ENCODE assay signal across 20 cellular contexts in genomic region chr1:66248746-66249145, GRCh38.
DNase-seq lines count a peak whose midpoint lies in the region; ATAC-seq and TF ChIP-seq lines count a peak whose summit lies in the region.
"Had no signal": no experiment of that assay in that cellular context is flagged by ENCODE, and none has a peak within 500 bp of the region (broad histone marks: within the 10 kb centered on the region; RNA-seq: fewer than 3 reads in every experiment).

No MANE protein-coding gene starts in this region.

- H3K79me1 ChIP-seq in neuronal stem cell (ENCODE audit: low read depth, low read length): no peaks in the 10 kb centered on the region

- H3K4me1 ChIP-seq in tibial artery (peaks cover 0 to 20% (median 9%) of the 10 kb centered on the region in 4 donors), neuronal stem cell (ENCODE audit: control insufficient read depth in 2 of 2, insufficient read depth in 1 of 2, low read depth in 1 of 2, low read length in 2 of 2) (peaks cover 2 to 4% of the 10 kb centered on the region in 2 donors)
- H3K4me1 ChIP-seq: adrenal gland had no signal

- no peak overlapping the region for H3K14ac ChIP-seq in neuronal stem cell (ENCODE audit: low read length)

- peaks cover 63% of the 10 kb centered on the region for H3K4me1 Mint-ChIP-seq in activated CD8-positive, alpha-beta memory T cell treated with anti-CD3 and anti-CD28 coated beads, Interleukin-2, amount 10 ng/mL, durations not matched to agents 7 days and 5 days

- H2BK12ac ChIP-seq in neuronal stem cell (ENCODE audit: low read length): no peak overlapping the region

- H3K9me3 ChIP-seq in tibial artery: no peaks in the 10 kb centered on the region
- H3K9me3 ChIP-seq in neuronal stem cell (replicated peaks in 1 of 2; ENCODE audit: control insufficient read depth in 2 of 2, insufficient read depth in 1 of 2, low read depth in 1 of 2, low read length in 2 of 2): no peaks in the 10 kb centered on the region
- H3K9me3 ChIP-seq: adrenal gland, sigmoid colon, upper lobe of left lung had no signal

- H3K4me3 ChIP-seq in fibroblast of mammary gland (ENCODE audit: control insufficient read depth, low read depth, low read length): no peak overlapping the region
- H3K4me3 ChIP-seq in tibial artery: no peak overlapping the region
- no peak overlapping the region for H3K4me3 ChIP-seq in neuronal stem cell (ENCODE audit: low read length in 2 of 2)
- H3K4me3 ChIP-seq: adrenal gland, cardiac muscle cell, lung, sigmoid colon, upper lobe of left lung had no signal

- H3K27ac ChIP-seq in tibial artery (peak overlapping the region; percentile 30 to 55), neuronal stem cell (replicated peaks; ENCODE audit: low read length) (no peak overlapping the region)
- H3K27ac ChIP-seq: cardiac muscle cell, sigmoid colon, upper lobe of left lung had no signal

- H2AFZ ChIP-seq in neuronal stem cell (ENCODE audit: low read length): no peak overlapping the region

- H4K91ac ChIP-seq in neuronal stem cell (ENCODE audit: low read depth, low read length, poor library complexity): no peak overlapping the region

- no peak overlapping the region for H2BK5ac ChIP-seq in neuronal stem cell (ENCODE audit: low read length)

- no CpG with 5 or more reads among the region's 1 CpG for WGBS in neuronal stem cell (ENCODE audit: extremely low coverage in 2 of 2, insufficient read length in 2 of 2, insufficient replicate concordance in 1 of 2), 2 donors

- in situ Hi-C loops in SK-MEL-5 (cut with HindIII; ENCODE audit: low pct_unique_long_range_greater_than_20kb, low sequenced_read_pairs): loop anchor here (25.0 kb wide), 1 partner anchor 189 kb away; no protein-coding TSS in a partner anchor

- H3K4me2 ChIP-seq in neuronal stem cell (ENCODE audit: insufficient read depth, low read length, poor library complexity, severe bottlenecking): no peak overlapping the region

- no peaks in the 10 kb centered on the region for H3K36me3 Mint-ChIP-seq in activated CD8-positive, alpha-beta memory T cell treated with anti-CD3 and anti-CD28 coated beads, Interleukin-2, amount 10 ng/mL, durations not matched to agents 7 days and 5 days

- H3K18ac ChIP-seq in neuronal stem cell (ENCODE audit: low read length): no peak overlapping the region

- H3K23ac ChIP-seq in neuronal stem cell (ENCODE audit: low read depth, low read length, poor library complexity): no peak overlapping the region

- H3K27me3 Mint-ChIP-seq in activated CD8-positive, alpha-beta memory T cell treated with anti-CD3 and anti-CD28 coated beads, Interleukin-2, amount 10 ng/mL, durations not matched to agents 7 days and 5 days: no peaks in the 10 kb centered on the region

- no peak overlapping the region for H2AK5ac ChIP-seq in neuronal stem cell (ENCODE audit: low read depth, low read length)

- CTCF ChIA-PET in activated CD8-positive, alpha-beta memory T cell treated with anti-CD3 and anti-CD28 coated beads, Interleukin-2, amount 10 ng/mL, durations not matched to agents 7 days and 5 days (lab: Charles Lee): interaction anchor here (0.7 to 20.4 kb wide), 10 partner anchors 27 to 286 kb away, joined by 3 to 406 read pairs (median 8); no protein-coding TSS in a partner anchor

- H3K27me3 ChIP-seq in tibial artery: no peaks in the 10 kb centered on the region
- H3K27me3 ChIP-seq in neuronal stem cell (ENCODE audit: control insufficient read depth in 3 of 3, insufficient read depth in 3 of 3, low read depth in 1 of 3, low read length in 3 of 3): no peaks in the 10 kb centered on the region
- H3K27me3 ChIP-seq: adrenal gland, cardiac muscle cell, sigmoid colon, upper lobe of left lung had no signal

- no peak overlapping the region for H3K4ac ChIP-seq in neuronal stem cell (ENCODE audit: low read length)

- intact Hi-C loops in tibial artery (cut with DNase I; ENCODE audit: low total_unique reads): loop anchor here (5.0 kb wide), 1 partner anchor 49 kb away; no protein-coding TSS in a partner anchor

- no peak for ATAC-seq in activated CD8-positive, alpha-beta memory T cell treated with anti-CD3 and anti-CD28 coated beads, Interleukin-2, amount 10 ng/mL, durations not matched to agents 7 days and 5 days

- peak overlapping the region; percentile 14 for H3K4me3 Mint-ChIP-seq in activated CD8-positive, alpha-beta memory T cell treated with anti-CD3 and anti-CD28 coated beads, Interleukin-2, amount 10 ng/mL, durations not matched to agents 7 days and 5 days

- DNase-seq in activated CD8-positive, alpha-beta memory T cell treated with anti-CD3 and anti-CD28 coated beads, Interleukin-2, amount 10 ng/mL, durations not matched to agents 7 days and 5 days: no peak
- DNase-seq in activated CD8-positive, alpha-beta memory T cell treated with anti-CD3 and anti-CD28 coated beads, Interleukin-2, amount 50 U/mL, for 48 hours: no peak
- DNase-seq in SK-MEL-5 (ENCODE audit: low read depth, low spot score): peak; percentile 49
- DNase-seq in fibroblast of mammary gland (ENCODE audit: low read depth): peak; percentile 54
- DNase-seq in tibial artery: peak in 1 of 2 donors; percentile 40
- DNase-seq in activated CD4-positive, CD25-positive, alpha-beta regulatory T cell treated with anti-CD3 and anti-CD28 coated beads, Interleukin-2, amount 50 U/mL, for 72 hours: no peak
- DNase-seq in glomerular visceral epithelial cell (ENCODE audit: extremely low spot score): no peak
- no peak for DNase-seq in neuronal stem cell (ENCODE audit: low spot score)
- DNase-seq: ACHN; adrenal gland; C1 segment of cervical spinal cord; effector CD8-positive, alpha-beta T cell; NCI-H1092; NCI-H2029 treated with DMSO at 0.1 percent for 48 hours; NCI-H510A treated with DMSO at 0.1 percent for 48 hours; sigmoid colon; stimulated activated naive CD4-positive, alpha-beta T cell treated with Interleukin-2 at 50 U/mL for 16 hours; upper lobe of left lung had no signal

- H3K36me3 ChIP-seq in tibial artery (no peaks in the 10 kb centered on the region), neuronal stem cell (replicated peaks in 1 of 2; ENCODE audit: control insufficient read depth in 2 of 2, insufficient read depth in 2 of 2, low read length in 2 of 2) (no peaks in the 10 kb centered on the region)
- H3K36me3 ChIP-seq: adrenal gland, cardiac muscle cell, sigmoid colon, upper lobe of left lung had no signal

- no peak overlapping the region for H2BK120ac ChIP-seq in neuronal stem cell (ENCODE audit: low read depth, low read length)

- no peak overlapping the region for H4K8ac ChIP-seq in neuronal stem cell (ENCODE audit: low read depth, low read length)

- H2BK15ac ChIP-seq in neuronal stem cell (ENCODE audit: low read length): no peak overlapping the region

- H3K27ac Mint-ChIP-seq in activated CD8-positive, alpha-beta memory T cell treated with anti-CD3 and anti-CD28 coated beads, Interleukin-2, amount 10 ng/mL, durations not matched to agents 7 days and 5 days: peak overlapping the region; percentile 0

- H3K9me3 Mint-ChIP-seq in activated CD8-positive, alpha-beta memory T cell treated with anti-CD3 and anti-CD28 coated beads, Interleukin-2, amount 10 ng/mL, durations not matched to agents 7 days and 5 days (ENCODE audit: low read depth): no peaks in the 10 kb centered on the region

- TF ChIP-seq CTCF in fibroblast of mammary gland (conservative IDR thresholded peaks at IDR 0.05; ENCODE audit: control insufficient read depth, insufficient read depth, low read depth, low read length) (no peak), tibial artery (IDR thresholded peaks at IDR 0.05) (peak in 1 of 2 experiments; percentile 7)

- H3K9ac ChIP-seq in neuronal stem cell (ENCODE audit: low read depth, low read length, poor library complexity): no peak overlapping the region

Comparison
In these comparisons a context has a peak if more than half of its experiments do, and no peak if none do; other contexts are left out.
1. DNase-seq: peak in SK-MEL-5 (single experiment) and fibroblast of mammary gland (single experiment); none in activated CD8-positive, alpha-beta memory T cell treated with anti-CD3 and anti-CD28 coated beads, Interleukin-2, amount 10 ng/mL, durations not matched to agents 7 days and 5 days (single experiment), activated CD8-positive, alpha-beta memory T cell treated with anti-CD3 and anti-CD28 coated beads, Interleukin-2, amount 50 U/mL, for 48 hours (single experiment), activated CD4-positive, CD25-positive, alpha-beta regulatory T cell treated with anti-CD3 and anti-CD28 coated beads, Interleukin-2, amount 50 U/mL, for 72 hours (single experiment), glomerular visceral epithelial cell (single experiment) and neuronal stem cell (single experiment).